8 cellular contexts compared by ENCODE assay signal in genomic region chr20:32652739-32653526, GRCh38. TPM values are rescaled to one million over a fixed set of nuclear protein-coding genes. Genes with fewer than 3 reads are reported as not detected.
DNase-seq lines count a peak whose midpoint lies in the region; ATAC-seq and TF ChIP-seq lines count a peak whose summit lies in the region.

No MANE protein-coding gene starts in this region.

- WGBS in heart left ventricle, 4 donors = 0 to 6% (median 6%) methylated on average over 3 to 8 of the region's 8 CpGs

- peak overlapping the region; percentile 55 for H3K4me3 Mint-ChIP-seq in T-helper 17 cell

- TF ChIP-seq CTCF in heart left ventricle (IDR thresholded peaks at IDR 0.05) = peak; percentile 90 to 96 (median 94)

- H3K27ac ChIP-seq in BLaER1 (no peak overlapping the region), heart left ventricle (no peak overlapping the region)

- H3K4me3 ChIP-seq in BLaER1 (no peak overlapping the region), adipocyte (ENCODE audit: low read length) (no peak overlapping the region), heart left ventricle (no peak overlapping the region)

- H3K36me3 ChIP-seq in BLaER1 (no peaks in the 10 kb centered on the region), adipocyte (ENCODE audit: control insufficient read depth, insufficient read depth, low read length, severe bottlenecking) (no peaks in the 10 kb centered on the region), heart left ventricle (no peaks in the 10 kb centered on the region)

- H3K4me1 Mint-ChIP-seq in T-helper 17 cell = peaks cover 4% of the 10 kb centered on the region

- TF ChIP-seq POLR2A in heart left ventricle (IDR thresholded peaks at IDR 0.05) = no peak

- no peak overlapping the region for H3K9ac ChIP-seq in BLaER1
- no peak overlapping the region for H3K9ac ChIP-seq in adipocyte (ENCODE audit: low read length)

- no peaks in the 10 kb centered on the region for H3K27me3 ChIP-seq in BLaER1
- H3K27me3 ChIP-seq in adipocyte (replicated peaks; ENCODE audit: control insufficient read depth, insufficient read depth, low read length) = peaks cover 8% of the 10 kb centered on the region
- H3K27me3 ChIP-seq in heart left ventricle = no peaks in the 10 kb centered on the region

- H3K4me1 ChIP-seq in BLaER1 = peaks cover 46% of the 10 kb centered on the region
- peaks cover 6% of the 10 kb centered on the region for H3K4me1 ChIP-seq in adipocyte (ENCODE audit: control insufficient read depth, insufficient read depth, low read length)
- peaks cover 0 to 5% (median 1%) of the 10 kb centered on the region in 12 donors for H3K4me1 ChIP-seq in heart left ventricle

- peak; percentile 47 for DNase-seq in NCI-H128 (lab: John Stamatoyannopoulos, UW; ENCODE audit: unreplicated experiment)
- DNase-seq in T-helper 17 cell = peak; percentile 76 to 85 (median 78)
- DNase-seq in adipocyte (ENCODE audit: low read depth) = peak; percentile 88
- peak; percentile 85 to 92 (median 86) for DNase-seq in heart left ventricle
- DNase-seq in putamen (ENCODE audit: low spot score) = peak; percentile 77

- no peaks in the 10 kb centered on the region for H3K27me3 Mint-ChIP-seq in T-helper 17 cell

- H3K9me3 ChIP-seq in BLaER1 = no peaks in the 10 kb centered on the region
- H3K9me3 ChIP-seq in T-helper 17 cell (ENCODE audit: control insufficient read depth, low read length, poor library complexity, severe bottlenecking) = no peaks in the 10 kb centered on the region
- H3K9me3 ChIP-seq in adipocyte (ENCODE audit: control insufficient read depth, low read length) = no peaks in the 10 kb centered on the region
- no peaks in the 10 kb centered on the region for H3K9me3 ChIP-seq in heart left ventricle

- no peaks in the 10 kb centered on the region for H4K20me1 ChIP-seq in BLaER1

- intact Hi-C loops in heart left ventricle (cut with DNase I) = loop anchor here (1.0 to 10.0 kb wide), 9 partner anchors 130 to 828 kb away; no protein-coding TSS in a partner anchor

- H3K4me2 ChIP-seq in BLaER1 = peak overlapping the region; percentile 75

- peak overlapping the region; percentile 16 for H3K27ac Mint-ChIP-seq in T-helper 17 cell

- H3K36me3 Mint-ChIP-seq in T-helper 17 cell (ENCODE audit: low read depth) = no peaks in the 10 kb centered on the region

- ATAC-seq in GM21390 (IDR thresholded peaks at IDR 0.05; ENCODE audit: unreplicated experiment) (peak; percentile 57), T-helper 17 cell (peak; percentile 97), heart left ventricle (peak; percentile 93 to 98 (median 97)), GM18873 (IDR thresholded peaks at IDR 0.05; ENCODE audit: low FRiP score, unreplicated experiment) (no peak)

RNA-seq across cellular contexts. Expression of gene C20orf203, which starts 20.8 kb away (rescaled TPM):
- total RNA-seq in T-helper 17 cell (under 1 TPM; 0.10 to 0.20 TPM), heart left ventricle (under 1 TPM in 3 of 9 donors, not detected in 6; 0.05 to 0.19 (median 0.07) TPM)
- polyA plus RNA-seq in heart left ventricle = not detected
